ENCODE assay signal across 1 cellular context in genomic region chr11:30876656-30877371, GRCh38.
TF ChIP-seq lines count a peak whose summit lies in the region.

No MANE protein-coding gene starts in this region.

TF ChIP-seq in neural cell, 6 proteins besides CTCF, POLR2A, EP300 and RAD21 (continued from another document):
- TF ChIP-seq REST (IDR thresholded peaks at IDR 0.05; ENCODE audit: borderline replicate concordance) (no peak), SMC3 (conservative IDR thresholded peaks at IDR 0.05; ENCODE audit: poor library complexity) (peak; percentile 64), MXI1 (conservative IDR thresholded peaks at IDR 0.05; ENCODE audit: poor library complexity, severe bottlenecking) (no peak)
